38 cellular contexts compared by ENCODE assay signal in genomic region chr4:37734989-37735388, GRCh38.
"Had no signal": no experiment of that assay in that cellular context is flagged by ENCODE, and none has a peak within 500 bp of the region (broad histone marks: within the 10 kb centered on the region; RNA-seq: fewer than 3 reads in every experiment).

No MANE protein-coding gene starts in this region.

- H3K27ac Mint-ChIP-seq: activated naive CD4-positive, alpha-beta T cell treated with anti-CD3 and anti-CD28 coated beads for 36 hours; activated naive CD4-positive, alpha-beta T cell treated with anti-CD3 and anti-CD28 coated beads, Interleukin-2, amount 10 ng/mL, durations not matched to agents 7 days and 5 days; activated naive CD4-positive, alpha-beta T cell treated with anti-CD3 and anti-CD28 coated beads, Interleukin-2, amount 50 U/mL, for 24 hours; activated naive CD4-positive, alpha-beta T cell treated with anti-CD3 and anti-CD28 coated beads, Interleukin-2, amount 50 U/mL, for 72 hours; activated naive CD8-positive, alpha-beta T cell; activated naive CD8-positive, alpha-beta T cell treated with anti-CD3 and anti-CD28 coated beads for 36 hours; activated naive CD8-positive, alpha-beta T cell treated with anti-CD3 and anti-CD28 coated beads, Interleukin-2, amount 10 ng/mL, durations not matched to agents 7 days and 5 days; activated naive CD8-positive, alpha-beta T cell treated with anti-CD3 and anti-CD28 coated beads, Interleukin-2, amount 50 U/mL, for 24 hours; activated T-cell treated with anti-CD3 and anti-CD28 coated beads, Interleukin-2, amount 50 U/mL, for 24 hours; activated T-cell treated with anti-CD3 and anti-CD28 coated beads, Interleukin-2, amount 50 U/mL, for 72 hours; activated T-helper 1 cell treated with anti-CD3 and anti-CD28 coated beads, Interleukin-12 subunit alpha, Interleukin-12 subunit beta, Interleukin-2, Interleukin-4 antibody, amounts not matched to agents 30 ng/mL and 10 ng/mL and 1 ng/mL, durations not matched to agents 14 hours and 24 hours and 36 hours; activated T-helper 17 cell treated with anti-CD3 and anti-CD28 coated beads, Interleukin-2, amount 50 U/mL, for 72 hours; activated T-helper 2 cell treated with anti-CD3 and anti-CD28 coated beads, Interferon-gamma antibody, Interleukin-2, Interleukin-4, amounts not matched to agents 10 μg/mL and 5 μg/mL and 100 μg/mL, durations not matched to agents 14 hours and 24 hours and 36 hours; brain had no signal

- H3K9me3 Mint-ChIP-seq: activated naive CD4-positive, alpha-beta T cell treated with anti-CD3 and anti-CD28 coated beads for 36 hours; activated naive CD4-positive, alpha-beta T cell treated with anti-CD3 and anti-CD28 coated beads, Interleukin-2, amount 10 ng/mL, durations not matched to agents 7 days and 5 days; activated naive CD4-positive, alpha-beta T cell treated with anti-CD3 and anti-CD28 coated beads, Interleukin-2, amount 50 U/mL, for 24 hours; activated naive CD4-positive, alpha-beta T cell treated with anti-CD3 and anti-CD28 coated beads, Interleukin-2, amount 50 U/mL, for 72 hours; activated naive CD8-positive, alpha-beta T cell treated with anti-CD3 and anti-CD28 coated beads for 36 hours; activated naive CD8-positive, alpha-beta T cell treated with anti-CD3 and anti-CD28 coated beads, Interleukin-2, amount 50 U/mL, for 24 hours; activated T-cell treated with anti-CD3 and anti-CD28 coated beads, Interleukin-2, amount 50 U/mL, for 24 hours; activated T-cell treated with anti-CD3 and anti-CD28 coated beads, Interleukin-2, amount 50 U/mL, for 4 hours; activated T-cell treated with anti-CD3 and anti-CD28 coated beads, Interleukin-2, amount 50 U/mL, for 72 hours; activated T-helper 1 cell treated with anti-CD3 and anti-CD28 coated beads, Interleukin-12 subunit alpha, Interleukin-12 subunit beta, Interleukin-2, Interleukin-4 antibody, amounts not matched to agents 30 ng/mL and 10 ng/mL and 1 ng/mL, durations not matched to agents 14 hours and 24 hours and 36 hours; activated T-helper 17 cell treated with anti-CD3 and anti-CD28 coated beads, Interleukin-2, amount 50 U/mL, for 72 hours; activated T-helper 2 cell treated with anti-CD3 and anti-CD28 coated beads, Interferon-gamma antibody, Interleukin-2, Interleukin-4, amounts not matched to agents 10 μg/mL and 5 μg/mL and 100 μg/mL, durations not matched to agents 14 hours and 24 hours and 36 hours; central memory CD8-positive, alpha-beta T cell had no signal

- ATAC-seq: activated naive CD4-positive, alpha-beta T cell treated with anti-CD3 and anti-CD28 coated beads, Interleukin-2, amount 50 U/mL, for 72 hours; activated naive CD8-positive, alpha-beta T cell treated with anti-CD3 and anti-CD28 coated beads, Interleukin-2, amount 50 U/mL, for 24 hours; activated T-cell treated with anti-CD3 and anti-CD28 coated beads, Interleukin-2, amount 50 U/mL, for 4 hours; activated T-cell treated with anti-CD3 and anti-CD28 coated beads, Interleukin-2, amount 50 U/mL, for 72 hours; activated T-helper 17 cell treated with anti-CD3 and anti-CD28 coated beads, Interleukin-2, amount 50 U/mL, for 72 hours; body of pancreas had no signal

- DNase-seq: activated effector memory CD4-positive, alpha-beta T cell treated with anti-CD3 and anti-CD28 coated beads, Interleukin-2, amount 50 U/mL, for 16 hours; activated effector memory CD4-positive, alpha-beta T cell treated with Interleukin-2 at 50 U/mL for 16 hours; activated gamma-delta T cell; activated gamma-delta T cell treated with Interleukin-2 at 50 U/mL for 16 hours; activated naive CD4-positive, alpha-beta T cell; activated naive CD4-positive, alpha-beta T cell treated with anti-CD3 and anti-CD28 coated beads for 36 hours; activated naive CD4-positive, alpha-beta T cell treated with anti-CD3 and anti-CD28 coated beads, Interleukin-2, amount 10 ng/mL, durations not matched to agents 7 days and 5 days; activated naive CD4-positive, alpha-beta T cell treated with anti-CD3 and anti-CD28 coated beads, Interleukin-2, amount 50 U/mL, for 16 hours; activated naive CD4-positive, alpha-beta T cell treated with Interleukin-2 at 50 U/mL for 16 hours; activated naive CD8-positive, alpha-beta T cell treated with anti-CD3 and anti-CD28 coated beads for 36 hours; activated naive CD8-positive, alpha-beta T cell treated with anti-CD3 and anti-CD28 coated beads, Interleukin-2, amount 10 ng/mL, durations not matched to agents 7 days and 5 days; activated naive CD8-positive, alpha-beta T cell treated with anti-CD3 and anti-CD28 coated beads, Interleukin-2, amount 50 U/mL, for 24 hours; activated T-cell treated with anti-CD3 and anti-CD28 coated beads, Interleukin-2, amount 50 U/mL, for 1 hour; activated T-cell treated with anti-CD3 and anti-CD28 coated beads, Interleukin-2, amount 50 U/mL, for 24 hours; activated T-cell treated with anti-CD3 and anti-CD28 coated beads, Interleukin-2, amount 50 U/mL, for 4 hours; activated T-cell treated with anti-CD3 and anti-CD28 coated beads, Interleukin-2, amount 50 U/mL, for 48 hours; activated T-cell treated with anti-CD3 and anti-CD28 coated beads, Interleukin-2, amount 50 U/mL, for 72 hours; amniotic stem cell; anterior cingulate cortex; brain microvascular endothelial cell; caudate nucleus; central memory CD4-positive, alpha-beta T cell; cerebellar nuclear complex had no signal

- H3K9me3 ChIP-seq: adrenal gland, ascending aorta, body of pancreas, breast epithelium had no signal

- FAIRE-seq: astrocyte, bronchial epithelial cell had no signal

- H3K4me3 ChIP-seq: adrenal gland, ascending aorta, body of pancreas, breast epithelium, cardiac muscle cell had no signal

- H3K36me3 ChIP-seq: adrenal gland, ascending aorta, brain microvascular endothelial cell, breast epithelium, cardiac muscle cell had no signal

- H3K27ac ChIP-seq: adrenal gland, ascending aorta, body of pancreas, brain microvascular endothelial cell, breast epithelium, cardiac muscle cell had no signal

- H3K36me3 Mint-ChIP-seq: activated naive CD4-positive, alpha-beta T cell treated with anti-CD3 and anti-CD28 coated beads, Interleukin-2, amount 10 ng/mL, durations not matched to agents 7 days and 5 days; activated naive CD4-positive, alpha-beta T cell treated with anti-CD3 and anti-CD28 coated beads, Interleukin-2, amount 50 U/mL, for 24 hours; activated naive CD4-positive, alpha-beta T cell treated with anti-CD3 and anti-CD28 coated beads, Interleukin-2, amount 50 U/mL, for 72 hours; activated naive CD8-positive, alpha-beta T cell; activated naive CD8-positive, alpha-beta T cell treated with anti-CD3 and anti-CD28 coated beads, Interleukin-2, amount 10 ng/mL, durations not matched to agents 7 days and 5 days; brain had no signal

- H3K27me3 ChIP-seq: adrenal gland, ascending aorta, body of pancreas, brain microvascular endothelial cell, breast epithelium, cardiac muscle cell had no signal

- H3K4me1 ChIP-seq: adrenal gland, ascending aorta, body of pancreas, breast epithelium had no signal

- H3K27me3 Mint-ChIP-seq: activated naive CD4-positive, alpha-beta T cell treated with anti-CD3 and anti-CD28 coated beads, Interleukin-2, amount 10 ng/mL, durations not matched to agents 7 days and 5 days; activated naive CD4-positive, alpha-beta T cell treated with anti-CD3 and anti-CD28 coated beads, Interleukin-2, amount 50 U/mL, for 24 hours; activated naive CD8-positive, alpha-beta T cell; activated naive CD8-positive, alpha-beta T cell treated with anti-CD3 and anti-CD28 coated beads for 36 hours; activated naive CD8-positive, alpha-beta T cell treated with anti-CD3 and anti-CD28 coated beads, Interleukin-2, amount 50 U/mL, for 24 hours; activated T-helper 17 cell treated with anti-CD3 and anti-CD28 coated beads, Interleukin-2, amount 50 U/mL, for 72 hours; brain; central memory CD8-positive, alpha-beta T cell had no signal

- H3K4me1 Mint-ChIP-seq: activated naive CD4-positive, alpha-beta T cell treated with anti-CD3 and anti-CD28 coated beads, Interleukin-2, amount 10 ng/mL, durations not matched to agents 7 days and 5 days; activated naive CD4-positive, alpha-beta T cell treated with anti-CD3 and anti-CD28 coated beads, Interleukin-2, amount 50 U/mL, for 24 hours; activated naive CD8-positive, alpha-beta T cell treated with anti-CD3 and anti-CD28 coated beads for 36 hours; activated naive CD8-positive, alpha-beta T cell treated with anti-CD3 and anti-CD28 coated beads, Interleukin-2, amount 10 ng/mL, durations not matched to agents 7 days and 5 days; activated naive CD8-positive, alpha-beta T cell treated with anti-CD3 and anti-CD28 coated beads, Interleukin-2, amount 50 U/mL, for 24 hours; activated T-helper 17 cell treated with anti-CD3 and anti-CD28 coated beads, Interleukin-2, amount 50 U/mL, for 72 hours; central memory CD8-positive, alpha-beta T cell had no signal

- H3K4me3 Mint-ChIP-seq: activated naive CD4-positive, alpha-beta T cell treated with anti-CD3 and anti-CD28 coated beads for 36 hours; activated naive CD4-positive, alpha-beta T cell treated with anti-CD3 and anti-CD28 coated beads, Interleukin-2, amount 10 ng/mL, durations not matched to agents 7 days and 5 days; activated naive CD4-positive, alpha-beta T cell treated with anti-CD3 and anti-CD28 coated beads, Interleukin-2, amount 50 U/mL, for 24 hours; activated naive CD8-positive, alpha-beta T cell; activated naive CD8-positive, alpha-beta T cell treated with anti-CD3 and anti-CD28 coated beads for 36 hours; activated naive CD8-positive, alpha-beta T cell treated with anti-CD3 and anti-CD28 coated beads, Interleukin-2, amount 10 ng/mL, durations not matched to agents 7 days and 5 days; activated naive CD8-positive, alpha-beta T cell treated with anti-CD3 and anti-CD28 coated beads, Interleukin-2, amount 50 U/mL, for 24 hours; activated T-cell treated with anti-CD3 and anti-CD28 coated beads, Interleukin-2, amount 50 U/mL, for 24 hours; activated T-cell treated with anti-CD3 and anti-CD28 coated beads, Interleukin-2, amount 50 U/mL, for 4 hours; activated T-cell treated with anti-CD3 and anti-CD28 coated beads, Interleukin-2, amount 50 U/mL, for 72 hours; activated T-helper 1 cell treated with anti-CD3 and anti-CD28 coated beads, Interleukin-12 subunit alpha, Interleukin-12 subunit beta, Interleukin-2, Interleukin-4 antibody, amounts not matched to agents 30 ng/mL and 10 ng/mL and 1 ng/mL, durations not matched to agents 14 hours and 24 hours and 36 hours; activated T-helper 17 cell treated with anti-CD3 and anti-CD28 coated beads, Interleukin-2, amount 50 U/mL, for 72 hours; brain; central memory CD8-positive, alpha-beta T cell had no signal
